In genomic region chr3:180116658-180117057, GRCh38 we compare ENCODE assay signal across 1 cellular context.
TF ChIP-seq lines count a peak whose summit lies in the region.

No MANE protein-coding gene starts in this region.

TF ChIP-seq in SK-N-SH, 30 proteins besides CTCF, POLR2A, EP300 and RAD21 (continued from another document):
- TF ChIP-seq REST (IDR thresholded peaks at IDR 0.05; ENCODE audit: low read depth, low read length) (no peak), USF2 (IDR thresholded peaks at IDR 0.05; ENCODE audit: borderline replicate concordance, low read depth, low read length) (no peak), CHD2 (IDR thresholded peaks at IDR 0.05; ENCODE audit: low read length, partially characterized antibody) (no peak), JUND (IDR thresholded peaks at IDR 0.05) (no peak), NRF1 (IDR thresholded peaks at IDR 0.05; ENCODE audit: low read depth, low read length) (no peak), RXRA (IDR thresholded peaks at IDR 0.05; ENCODE audit: borderline replicate concordance, low read depth) (no peak), NFIC (IDR thresholded peaks at IDR 0.05; ENCODE audit: borderline replicate concordance) (no peak), FOXJ3 (CRISPR knock-in tag; IDR thresholded peaks at IDR 0.05) (no peak), MEF2A (IDR thresholded peaks at IDR 0.05; ENCODE audit: borderline replicate concordance, low read depth) (no peak)
